Comparison of ENCODE assay signal across 13 cellular contexts in the genomic region with DNA sequence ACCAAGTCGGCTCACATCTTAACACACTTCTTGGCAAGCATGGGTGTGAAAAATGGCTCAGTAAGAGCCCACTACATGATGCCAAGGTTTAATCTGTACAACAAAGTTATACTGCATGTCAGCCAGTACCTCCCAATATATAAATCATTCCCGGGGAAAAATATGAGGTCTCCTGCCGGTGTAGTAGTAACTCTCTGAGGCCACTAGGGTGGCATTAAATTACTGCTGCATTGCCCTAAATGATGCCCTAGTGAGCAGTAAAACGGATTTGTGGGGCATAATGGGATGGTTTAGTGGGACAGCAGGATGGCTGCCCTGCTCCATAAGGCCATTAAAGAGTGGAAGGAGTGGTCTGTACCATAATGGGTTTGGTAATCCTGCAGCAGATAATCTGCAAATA.
A peak's percentile ranks its signal among the peaks of the same experiment; 100 is the strongest.
DNase-seq lines count a peak whose midpoint lies in the region; ATAC-seq and TF ChIP-seq lines count a peak whose summit lies in the region.
"Had no signal": no experiment of that assay in that cellular context is flagged by ENCODE, and none has a peak within 500 bp of the region (broad histone marks: within the 10 kb centered on the region; RNA-seq: fewer than 3 reads in every experiment).

No MANE protein-coding gene starts in this region.

- in situ Hi-C loops in SK-MEL-5 (cut with HindIII; ENCODE audit: low pct_unique_long_range_greater_than_20kb, low sequenced_read_pairs), result no loop called here

- ATAC-seq in HG02678 (IDR thresholded peaks at IDR 0.05; ENCODE audit: unreplicated experiment), result no peak
- ATAC-seq in effector memory CD8-positive, alpha-beta T cell (replicated peaks), result no peak
- ATAC-seq: activated CD4-positive, CD25-positive, alpha-beta regulatory T cell treated with anti-CD3 and anti-CD28 coated beads, Interleukin-2, amount 50 U/mL, for 24 hours had no signal

- BruUV-seq in A673 (replicated peaks; lab: Mats Ljungman, UMichigan), result no TSS peak

- H3K9me3 ChIP-seq in A673 (ENCODE audit: low read depth, low read length, poor library complexity, severe bottlenecking), result no peaks in the 10 kb centered on the region

- peaks cover 7% of the 10 kb centered on the region for H3K4me1 ChIP-seq in A673 (ENCODE audit: insufficient read depth, low read length, poor library complexity, severe bottlenecking)

- H3K36me3 Mint-ChIP-seq in glutamatergic neuron (ENCODE audit: unreplicated experiment), result no peaks in the 10 kb centered on the region
- peaks cover 77% of the 10 kb centered on the region for H3K36me3 Mint-ChIP-seq in effector memory CD8-positive, alpha-beta T cell (ENCODE audit: insufficient read depth)

- no peak overlapping the region for H3K4me3 Mint-ChIP-seq in glutamatergic neuron (ENCODE audit: unreplicated experiment)
- H3K4me3 Mint-ChIP-seq in effector memory CD8-positive, alpha-beta T cell, result no peak overlapping the region
- H3K4me3 Mint-ChIP-seq: CD4-positive, alpha-beta T cell had no signal

- CTCF ChIA-PET in A673 (lab: Charles Lee), result no interaction called here

- POLR2A ChIA-PET in A673 (lab: Charles Lee; ENCODE audit: low non-redundant PET), result no interaction called here

- no peak overlapping the region for H3K27ac ChIP-seq in A673 (ENCODE audit: low read depth, low read length, poor library complexity, severe bottlenecking)
- H3K27ac ChIP-seq in coronary artery, result no peak overlapping the region

- H3K27me3 Mint-ChIP-seq in glutamatergic neuron (ENCODE audit: unreplicated experiment), result no peaks in the 10 kb centered on the region
- H3K27me3 Mint-ChIP-seq in effector memory CD8-positive, alpha-beta T cell, result no peaks in the 10 kb centered on the region
- H3K27me3 Mint-ChIP-seq: CD4-positive, alpha-beta T cell had no signal

- peaks cover 24% of the 10 kb centered on the region for H3K36me3 ChIP-seq in A673 (ENCODE audit: insufficient read depth, low read length, poor library complexity, severe bottlenecking)

- TF ChIP-seq CTCF in A673 (conservative IDR thresholded peaks at IDR 0.05; ENCODE audit: low read depth, low read length) (peak; percentile 53; the same call in 1 of the 2 replicates), GM12873 (IDR thresholded peaks at IDR 0.05; ENCODE audit: insufficient read depth, low read depth, low read length, missing control alignments) (peak; percentile 46), glutamatergic neuron (IDR thresholded peaks at IDR 0.05; ENCODE audit: partially characterized antibody, unreplicated experiment) (peak; percentile 56), coronary artery (IDR thresholded peaks at IDR 0.05) (no peak)

- H3K4me3 ChIP-seq in A673 (ENCODE audit: low read depth, low read length, poor library complexity, severe bottlenecking), result no peak overlapping the region
- no peak overlapping the region for H3K4me3 ChIP-seq in coronary artery

- no peaks in the 10 kb centered on the region for H3K27me3 ChIP-seq in A673 (replicated peaks; ENCODE audit: insufficient read depth, low read depth, low read length, poor library complexity)

- DNase-seq in A673 (ENCODE audit: low spot score), result peak; percentile 37
- peak; percentile 55 for DNase-seq in SK-MEL-5 (ENCODE audit: low read depth, low spot score)
- no peak for DNase-seq in glutamatergic neuron
- no peak for DNase-seq in CD1c-positive myeloid dendritic cell (ENCODE audit: extremely low spot score)
- no peak for DNase-seq in coronary artery (ENCODE audit: low spot score)
- DNase-seq in effector memory CD8-positive, alpha-beta T cell, result no peak
- DNase-seq: activated effector memory CD4-positive, alpha-beta T cell treated with Interleukin-2 at 50 U/mL for 16 hours; CD4-positive, alpha-beta T cell; hypothalamus; NCI-H2029 had no signal

- intact Hi-C loops in A673 (cut with micrococcal nuclease; ENCODE audit: unreplicated experiment), result no loop called here

- H3K27ac Mint-ChIP-seq in glutamatergic neuron (ENCODE audit: unreplicated experiment), result no peak overlapping the region
- peak overlapping the region in 1 of 2 donors; percentile 9 for H3K27ac Mint-ChIP-seq in effector memory CD8-positive, alpha-beta T cell
- H3K27ac Mint-ChIP-seq: CD4-positive, alpha-beta T cell had no signal

- no peaks in the 10 kb centered on the region for H3K9me3 Mint-ChIP-seq in glutamatergic neuron (ENCODE audit: unreplicated experiment)
- no peaks in the 10 kb centered on the region for H3K9me3 Mint-ChIP-seq in effector memory CD8-positive, alpha-beta T cell
- H3K9me3 Mint-ChIP-seq: CD4-positive, alpha-beta T cell had no signal

- H3K4me1 Mint-ChIP-seq in glutamatergic neuron (ENCODE audit: low read depth, unreplicated experiment), result peaks cover 5% of the 10 kb centered on the region
- no peaks in the 10 kb centered on the region for H3K4me1 Mint-ChIP-seq in effector memory CD8-positive, alpha-beta T cell (ENCODE audit: low read depth in 2 of 2)

Comparison
In these comparisons a context has a peak if more than half of its experiments do, and no peak if none do; other contexts are left out.
1. DNase-seq: peak in A673 (single experiment) and SK-MEL-5 (single experiment); none in glutamatergic neuron (single experiment), CD1c-positive myeloid dendritic cell (single experiment), coronary artery (single experiment) and effector memory CD8-positive, alpha-beta T cell (0 of 3).